17 cellular contexts compared by ENCODE assay signal in the genomic region with DNA sequence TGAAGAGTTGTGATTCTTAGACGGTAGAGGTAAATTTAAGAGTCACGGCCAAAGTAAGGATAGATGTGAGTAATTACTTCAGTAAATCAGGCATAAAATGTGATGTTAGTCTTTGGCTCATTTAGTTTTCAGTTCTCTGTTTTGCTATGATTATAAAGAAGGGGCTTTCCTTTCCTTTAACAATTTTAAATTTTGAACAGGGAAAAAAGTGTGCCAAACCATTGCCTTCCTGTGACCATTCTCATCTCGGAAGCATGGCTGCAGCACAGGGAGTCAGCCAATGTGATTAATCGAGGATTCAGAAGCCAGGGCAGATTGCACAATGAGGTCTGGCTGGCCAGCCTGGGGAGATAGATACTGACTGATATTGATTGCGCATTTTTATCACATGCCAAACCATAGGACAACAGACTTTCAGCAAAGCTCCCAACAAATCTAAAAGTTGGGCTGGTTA.
DNase-seq lines count a peak whose midpoint lies in the region; ATAC-seq and TF ChIP-seq lines count a peak whose summit lies in the region.
"Had no signal": no experiment of that assay in that cellular context is flagged by ENCODE, and none has a peak within 500 bp of the region (broad histone marks: within the 10 kb centered on the region; RNA-seq: fewer than 3 reads in every experiment).

No MANE protein-coding gene starts in this region.

- H3K4me3 ChIP-seq in HCT116 (replicated peaks in 1 of 2; ENCODE audit: low read depth in 1 of 2, low read length in 2 of 2) (no peak overlapping the region), astrocyte of the cerebellum (ENCODE audit: low read depth, low read length) (no peak overlapping the region), left ventricle myocardium inferior (no peak overlapping the region)
- H3K4me3 ChIP-seq in effector memory CD4-positive, alpha-beta T cell (ENCODE audit: insufficient read depth, low read depth, low read length, poor library complexity, severe bottlenecking): no peak overlapping the region
- H3K4me3 ChIP-seq: skin epidermis had no signal

- no peak overlapping the region for H3K27ac Mint-ChIP-seq in activated T-helper 2 cell treated with anti-CD3 and anti-CD28 coated beads, Interferon-gamma antibody, Interleukin-2, Interleukin-4, amounts not matched to agents 10 μg/mL and 5 μg/mL and 100 μg/mL, durations not matched to agents 14 hours and 24 hours and 36 hours
- H3K27ac Mint-ChIP-seq: activated CD8-positive, alpha-beta T cell treated with anti-CD3 and anti-CD28 coated beads, Interleukin-2, amount 10 ng/mL, durations not matched to agents 7 days and 5 days; stimulated activated naive CD8-positive, alpha-beta T cell treated with anti-CD3 and anti-CD28 coated beads, Interleukin-15, amount 100 ng/mL, for 72 hours had no signal

- peak overlapping the region; percentile 1 for H2AFZ ChIP-seq in HCT116 (ENCODE audit: low read depth, low read length, poor library complexity, severe bottlenecking)

- no peak for TF ChIP-seq CTCF in HCT116 (IDR thresholded peaks at IDR 0.05 in 2 of 3, conservative IDR thresholded peaks at IDR 0.05 in 1 of 3; ENCODE audit: borderline replicate concordance in 1 of 3, insufficient read depth in 1 of 3, low read depth in 2 of 3, low read length in 2 of 3)
- TF ChIP-seq CTCF in astrocyte of the cerebellum (IDR thresholded peaks at IDR 0.05; ENCODE audit: low read depth, low read length, missing control alignments): no peak
- TF ChIP-seq CTCF in left ventricle myocardium inferior (IDR thresholded peaks at IDR 0.05; ENCODE audit: borderline replicate concordance): no peak

- no peaks in the 10 kb centered on the region for H3K27me3 Mint-ChIP-seq in activated T-helper 2 cell treated with anti-CD3 and anti-CD28 coated beads, Interferon-gamma antibody, Interleukin-2, Interleukin-4, amounts not matched to agents 10 μg/mL and 5 μg/mL and 100 μg/mL, durations not matched to agents 14 hours and 24 hours and 36 hours (ENCODE audit: low read depth)
- H3K27me3 Mint-ChIP-seq: central memory CD8-positive, alpha-beta T cell; stimulated activated naive CD8-positive, alpha-beta T cell treated with anti-CD3 and anti-CD28 coated beads, Interleukin-15, amount 100 ng/mL, for 72 hours had no signal

- H3K36me3 Mint-ChIP-seq in activated T-helper 2 cell treated with anti-CD3 and anti-CD28 coated beads, Interferon-gamma antibody, Interleukin-2, Interleukin-4, amounts not matched to agents 10 μg/mL and 5 μg/mL and 100 μg/mL, durations not matched to agents 14 hours and 24 hours and 36 hours (ENCODE audit: low read depth): no peaks in the 10 kb centered on the region

- H3K27me3 ChIP-seq in HCT116 (ENCODE audit: insufficient read depth, low read length) (no peaks in the 10 kb centered on the region), left ventricle myocardium inferior (ENCODE audit: low read depth) (no peaks in the 10 kb centered on the region)
- H3K27me3 ChIP-seq in effector memory CD4-positive, alpha-beta T cell (replicated peaks; ENCODE audit: control insufficient read depth, insufficient read depth, low read length, poor library complexity, severe bottlenecking): no peaks in the 10 kb centered on the region

- H3K27ac ChIP-seq in HCT116 (ENCODE audit: low read depth, low read length): no peak overlapping the region
- no peak overlapping the region for H3K27ac ChIP-seq in left ventricle myocardium inferior (replicated peaks)
- H3K27ac ChIP-seq in effector memory CD4-positive, alpha-beta T cell (ENCODE audit: insufficient read depth, low read length, poor library complexity, severe bottlenecking): no peak overlapping the region
- H3K27ac ChIP-seq: C4-2B, skin epidermis had no signal

- no peaks in the 10 kb centered on the region for H4K20me1 ChIP-seq in HCT116 (ENCODE audit: insufficient read depth)

- TF ChIP-seq POLR2A in HCT116 (IDR thresholded peaks at IDR 0.05; ENCODE audit: borderline replicate concordance, extremely low read depth, insufficient read depth, insufficient read length): no peak

- H3K9me3 Mint-ChIP-seq in activated T-helper 2 cell treated with anti-CD3 and anti-CD28 coated beads, Interferon-gamma antibody, Interleukin-2, Interleukin-4, amounts not matched to agents 10 μg/mL and 5 μg/mL and 100 μg/mL, durations not matched to agents 14 hours and 24 hours and 36 hours: peaks cover 4% of the 10 kb centered on the region

- no peak overlapping the region for H3K9ac ChIP-seq in HCT116 (ENCODE audit: low read length)

- no peak for DNase-seq in HCT116 (ENCODE audit: low read depth, low spot score)
- DNase-seq in astrocyte of the cerebellum (ENCODE audit: low read depth): peak; percentile 39
- DNase-seq in left ventricle myocardium inferior: peak; percentile 18
- DNase-seq in sciatic nerve (ENCODE audit: low spot score): peak; percentile 72
- no peak for DNase-seq in effector memory CD4-positive, alpha-beta T cell
- no peak for DNase-seq in kidney tubule cell (ENCODE audit: low spot score)
- no peak for DNase-seq in activated T-helper 2 cell treated with anti-CD3 and anti-CD28 coated beads, Interferon-gamma antibody, Interleukin-2, Interleukin-4, amounts not matched to agents 10 μg/mL and 5 μg/mL and 100 μg/mL, durations not matched to agents 14 hours and 24 hours and 36 hours (ENCODE audit: low spot score)
- DNase-seq: activated CD8-positive, alpha-beta T cell treated with anti-CD3 and anti-CD28 coated beads, Interleukin-2, amount 10 ng/mL, durations not matched to agents 7 days and 5 days; activated gamma-delta T cell treated with Interleukin-2 at 50 U/mL for 16 hours; DND-41; NCI-H1930; SHP77 treated with DMSO at 0.1 percent for 48 hours; stimulated activated naive CD8-positive, alpha-beta T cell treated with anti-CD3 and anti-CD28 coated beads, Interleukin-15, amount 100 ng/mL, for 72 hours had no signal

- no peak for TF ChIP-seq RAD21 in HCT116 (IDR thresholded peaks at IDR 0.05; ENCODE audit: low read depth)

- CTCF ChIA-PET in HCT116 (lab: Charles Lee): no interaction called here

- in situ Hi-C loops in astrocyte of the cerebellum (cut with HindIII; ENCODE audit: low sequenced_read_pairs): no loop called here

- ATAC-seq in HCT116 (no peak), sciatic nerve (peak; percentile 89), GM19452 (IDR thresholded peaks at IDR 0.05; ENCODE audit: unreplicated experiment) (no peak)
- ATAC-seq: activated CD8-positive, alpha-beta T cell treated with anti-CD3 and anti-CD28 coated beads, Interleukin-2, amount 10 ng/mL, durations not matched to agents 7 days and 5 days; stimulated activated naive CD8-positive, alpha-beta T cell treated with anti-CD3 and anti-CD28 coated beads, Interleukin-15, amount 100 ng/mL, for 72 hours had no signal

- no peaks in the 10 kb centered on the region for H3K9me2 ChIP-seq in HCT116 (ENCODE audit: insufficient read depth)

- no peaks in the 10 kb centered on the region for H3K9me3 ChIP-seq in HCT116 (ENCODE audit: control insufficient read depth in 1 of 2, insufficient read depth in 1 of 2, low read depth in 1 of 2, low read length in 2 of 2)
- H3K9me3 ChIP-seq in left ventricle myocardium inferior (replicated peaks): no peaks in the 10 kb centered on the region
- no peaks in the 10 kb centered on the region for H3K9me3 ChIP-seq in effector memory CD4-positive, alpha-beta T cell (ENCODE audit: control insufficient read depth, low read length)

- no peak overlapping the region for H3K4me3 Mint-ChIP-seq in activated T-helper 2 cell treated with anti-CD3 and anti-CD28 coated beads, Interferon-gamma antibody, Interleukin-2, Interleukin-4, amounts not matched to agents 10 μg/mL and 5 μg/mL and 100 μg/mL, durations not matched to agents 14 hours and 24 hours and 36 hours (ENCODE audit: low read depth)
- H3K4me3 Mint-ChIP-seq: activated CD8-positive, alpha-beta T cell treated with anti-CD3 and anti-CD28 coated beads, Interleukin-2, amount 10 ng/mL, durations not matched to agents 7 days and 5 days; central memory CD8-positive, alpha-beta T cell; stimulated activated naive CD8-positive, alpha-beta T cell treated with anti-CD3 and anti-CD28 coated beads, Interleukin-15, amount 100 ng/mL, for 72 hours had no signal

- intact Hi-C loops in HCT116 (cut with micrococcal nuclease): no loop called here
- intact Hi-C loops in left ventricle myocardium inferior (cut with micrococcal nuclease): no loop called here
- intact Hi-C loops in sciatic nerve (cut with DNase I): no loop called here
- intact Hi-C loops in activated T-helper 2 cell treated with anti-CD3 and anti-CD28 coated beads, Interferon-gamma antibody, Interleukin-2, Interleukin-4, amounts not matched to agents 10 μg/mL and 5 μg/mL and 100 μg/mL, durations not matched to agents 14 hours and 24 hours and 36 hours (cut with micrococcal nuclease): no loop called here

- BruUV-seq in HCT116 (replicated peaks; lab: Mats Ljungman, UMichigan): no TSS peak

- H3K4me1 Mint-ChIP-seq in activated T-helper 2 cell treated with anti-CD3 and anti-CD28 coated beads, Interferon-gamma antibody, Interleukin-2, Interleukin-4, amounts not matched to agents 10 μg/mL and 5 μg/mL and 100 μg/mL, durations not matched to agents 14 hours and 24 hours and 36 hours (ENCODE audit: low read depth): no peaks in the 10 kb centered on the region
- H3K4me1 Mint-ChIP-seq: central memory CD8-positive, alpha-beta T cell; stimulated activated naive CD8-positive, alpha-beta T cell treated with anti-CD3 and anti-CD28 coated beads, Interleukin-15, amount 100 ng/mL, for 72 hours had no signal

- no peaks in the 10 kb centered on the region for H3K36me3 ChIP-seq in HCT116 (ENCODE audit: control insufficient read depth in 1 of 2, insufficient read depth in 2 of 2, low read length in 2 of 2)
- no peaks in the 10 kb centered on the region for H3K36me3 ChIP-seq in left ventricle myocardium inferior
- no peaks in the 10 kb centered on the region for H3K36me3 ChIP-seq in effector memory CD4-positive, alpha-beta T cell (ENCODE audit: control insufficient read depth, insufficient read depth, low read length)

- POLR2A ChIA-PET in HCT116 (lab: Charles Lee): no interaction called here

- H3K4me2 ChIP-seq in HCT116 (ENCODE audit: low read length): no peak overlapping the region

- H3K4me1 ChIP-seq in HCT116 (ENCODE audit: control insufficient read depth in 1 of 2, insufficient read depth in 2 of 2, low read length in 2 of 2) (no peaks in the 10 kb centered on the region), left ventricle myocardium inferior (no peaks in the 10 kb centered on the region)
- no peaks in the 10 kb centered on the region for H3K4me1 ChIP-seq in effector memory CD4-positive, alpha-beta T cell (ENCODE audit: control insufficient read depth, insufficient read depth, low read length, poor library complexity, severe bottlenecking)

- RAD21 ChIA-PET in HCT116 (lab: Charles Lee; ENCODE audit: low non-redundant PET in 1 of 2, low total read pairs in 2 of 2, uncharacterized antibody in 2 of 2, unreplicated experiment in 2 of 2): no interaction called here

- no peaks in the 10 kb centered on the region for H3K79me2 ChIP-seq in HCT116 (ENCODE audit: insufficient read depth, low read length)

Comparison
In these comparisons a context has a peak if more than half of its experiments do, and no peak if none do; other contexts are left out.
1. DNase-seq: peak in astrocyte of the cerebellum (single experiment), left ventricle myocardium inferior (single experiment) and sciatic nerve (single experiment); none in HCT116 (single experiment), effector memory CD4-positive, alpha-beta T cell (0 of 3), kidney tubule cell (single experiment) and activated T-helper 2 cell treated with anti-CD3 and anti-CD28 coated beads, Interferon-gamma antibody, Interleukin-2, Interleukin-4, amounts not matched to agents 10 μg/mL and 5 μg/mL and 100 μg/mL, durations not matched to agents 14 hours and 24 hours and 36 hours (single experiment).